7 cellular contexts compared by ENCODE assay signal in genomic region chr1:26190373-26190987, GRCh38. TPM values are rescaled to one million over a fixed set of nuclear protein-coding genes. Genes with fewer than 3 reads are reported as not detected.
DNase-seq lines count a peak whose midpoint lies in the region; ATAC-seq and TF ChIP-seq lines count a peak whose summit lies in the region.

CATSPER4 (plus strand) TSS chr1:26190602; CDS start chr1:26190628, 26 bp downstream.

- peaks cover 14% of the 10 kb centered on the region for H3K4me1 Mint-ChIP-seq in neural crest cell

- H3K4me3 Mint-ChIP-seq in neural crest cell, result no peak within 1 kb of the TSS

- no peak within 1 kb of the TSS for H3K4me3 ChIP-seq in choroid plexus epithelial cell (ENCODE audit: low read depth, low read length)

- no peaks in the 10 kb centered on the region for H3K36me3 Mint-ChIP-seq in neural crest cell (ENCODE audit: low read depth)

- no peaks in the 10 kb centered on the region for H3K9me3 Mint-ChIP-seq in neural crest cell

- no peak for ATAC-seq in HG02623 (IDR thresholded peaks at IDR 0.05; ENCODE audit: unreplicated experiment)
- ATAC-seq in HG03280 (IDR thresholded peaks at IDR 0.05; ENCODE audit: unreplicated experiment), result no peak

- H3K27ac Mint-ChIP-seq in neural crest cell (ENCODE audit: unreplicated experiment), result peak within 1 kb of the TSS; percentile 23

- DNase-seq in ELR (ENCODE audit: low read depth) (peak; percentile 49), M059J (ENCODE audit: low read depth) (peak; percentile 47), choroid plexus epithelial cell (ENCODE audit: low read depth) (peak; percentile 13), neural crest cell (ENCODE audit: low read depth, low spot score) (no peak), NCI-H1105 (lab: John Stamatoyannopoulos, UW) (no peak)

- no peaks in the 10 kb centered on the region for H3K27me3 Mint-ChIP-seq in neural crest cell (ENCODE audit: low read depth)

- TF ChIP-seq CTCF in choroid plexus epithelial cell (conservative IDR thresholded peaks at IDR 0.05; ENCODE audit: low read depth, low read length) (peak; percentile 22), neural crest cell (conservative IDR thresholded peaks at IDR 0.05) (peak; percentile 36)

RNA-seq across cellular contexts. Expression of gene CATSPER4, which starts in this region (rescaled TPM):
- total RNA-seq in M059J (2014; rRNA removed; shearing (Covaris generic)), result not detected in 2 replicates
- not detected in 2 replicates for total RNA-seq in neural crest cell

Comparison
In these comparisons a context has a peak if more than half of its experiments do, and no peak if none do; other contexts are left out.
1. Peak in DNase-seq in M059J; RNA of the gene not detected or under 1 TPM.
2. DNase-seq: peak in ELR (single experiment) and choroid plexus epithelial cell (single experiment); none in neural crest cell (single experiment) and NCI-H1105 (single experiment).